In genomic region chr11:74018331-74019005, GRCh38 we compare ENCODE assay signal across 1 cellular context.
TF ChIP-seq lines count a peak whose summit lies in the region.

No MANE protein-coding gene starts in this region.

TF ChIP-seq in HepG2, 621 proteins besides CTCF, POLR2A, EP300 and RAD21 (continued from another document and continues in another):
- TF ChIP-seq TFDP2 (CRISPR knock-in tag; IDR thresholded peaks at IDR 0.05) (no peak), NFYB (CRISPR knock-in tag; IDR thresholded peaks at IDR 0.05) (no peak), HOXA9 (CRISPR knock-in tag; IDR thresholded peaks at IDR 0.05; ENCODE audit: borderline replicate concordance) (no peak), AKAP8 (CRISPR knock-in tag; IDR thresholded peaks at IDR 0.05) (no peak), ETS1 (CRISPR knock-in tag; IDR thresholded peaks at IDR 0.05) (no peak), ZNF670 (CRISPR knock-in tag; IDR thresholded peaks at IDR 0.05; ENCODE audit: borderline replicate concordance) (peak; percentile 82; the same call in 1 of the 2 replicates), SOX6 (IDR thresholded peaks at IDR 0.05) (no peak), SOX6 (CRISPR knock-in tag; IDR thresholded peaks at IDR 0.05) (peak; percentile 53), ZNF7 (CRISPR knock-in tag; IDR thresholded peaks at IDR 0.05) (no peak), XBP1 (CRISPR knock-in tag; IDR thresholded peaks at IDR 0.05) (no peak), ZNF766 (CRISPR knock-in tag; IDR thresholded peaks at IDR 0.05; ENCODE audit: borderline replicate concordance) (0 out of 2 replicates have a peak, but pooled peaks have one; percentile 30), FOXC1 (CRISPR knock-in tag; IDR thresholded peaks at IDR 0.05; ENCODE audit: borderline replicate concordance) (0 out of 2 replicates have a peak, but pooled peaks have one; percentile 48), ZNF780A (CRISPR knock-in tag; IDR thresholded peaks at IDR 0.05) (no peak), POLR2G (IDR thresholded peaks at IDR 0.05; ENCODE audit: low read depth, low read length) (peak; percentile 64; the same call in 1 of the 2 replicates), PRPF4 (IDR thresholded peaks at IDR 0.05; ENCODE audit: low read depth, low read length, poor library complexity, severe bottlenecking) (no peak), ISL2 (CRISPR knock-in tag; IDR thresholded peaks at IDR 0.05) (no peak; the same call in 1 of the 2 replicates), ZNF790 (CRISPR knock-in tag; IDR thresholded peaks at IDR 0.05; ENCODE audit: borderline replicate concordance) (no peak), ZKSCAN5 (CRISPR knock-in tag; IDR thresholded peaks at IDR 0.05) (no peak), ZBTB8A (CRISPR knock-in tag; IDR thresholded peaks at IDR 0.05; ENCODE audit: borderline replicate concordance, low read depth) (no peak), ZNF547 (CRISPR knock-in tag; IDR thresholded peaks at IDR 0.05) (no peak), ATRX (CRISPR knock-in tag; IDR thresholded peaks at IDR 0.05; ENCODE audit: borderline replicate concordance) (no peak), SMAD9 (CRISPR knock-in tag; IDR thresholded peaks at IDR 0.05) (no peak), CERS6 (CRISPR knock-in tag; IDR thresholded peaks at IDR 0.05) (no peak), ZNF782 (CRISPR knock-in tag; IDR thresholded peaks at IDR 0.05; ENCODE audit: borderline replicate concordance) (no peak), SIX1 (CRISPR knock-in tag; IDR thresholded peaks at IDR 0.05; ENCODE audit: borderline replicate concordance) (no peak), ZNF451 (CRISPR knock-in tag; IDR thresholded peaks at IDR 0.05) (no peak), KLF11 (CRISPR knock-in tag; IDR thresholded peaks at IDR 0.05) (no peak), ZNF282 (IDR thresholded peaks at IDR 0.05; ENCODE audit: partially characterized antibody) (no peak), TRIM24 (CRISPR knock-in tag; IDR thresholded peaks at IDR 0.05) (no peak), BORCS8-MEF2B (CRISPR knock-in tag; IDR thresholded peaks at IDR 0.05) (no peak), SAFB2 (CRISPR knock-in tag; IDR thresholded peaks at IDR 0.05; ENCODE audit: borderline replicate concordance, low read depth) (no peak; the same call in 1 of the 2 replicates), ZNF720 (CRISPR knock-in tag; IDR thresholded peaks at IDR 0.05) (no peak), NKX3-1 (CRISPR knock-in tag; IDR thresholded peaks at IDR 0.05) (no peak), HOXA3 (CRISPR knock-in tag; IDR thresholded peaks at IDR 0.05) (peak; percentile 59; the same call in 1 of the 2 replicates), ZNF10 (CRISPR knock-in tag; IDR thresholded peaks at IDR 0.05; ENCODE audit: borderline replicate concordance, low read depth) (no peak), HNF4G (IDR thresholded peaks at IDR 0.05; ENCODE audit: borderline replicate concordance, low read depth, low read length) (no peak), HNF4G (CRISPR knock-in tag; IDR thresholded peaks at IDR 0.05; ENCODE audit: borderline replicate concordance, low read depth) (peak; percentile 8; the same call in 1 of the 2 replicates), ZNF589 (CRISPR knock-in tag; conservative IDR thresholded peaks at IDR 0.05) (no peak), ZMYM4 (CRISPR knock-in tag; IDR thresholded peaks at IDR 0.05) (peak; percentile 43; the same call in 1 of the 2 replicates), ZNF850 (CRISPR knock-in tag; conservative IDR thresholded peaks at IDR 0.05) (no peak), TBX2 (CRISPR knock-in tag; IDR thresholded peaks at IDR 0.05; ENCODE audit: borderline replicate concordance) (peak; percentile 83), DPF2 (CRISPR knock-in tag; IDR thresholded peaks at IDR 0.05; ENCODE audit: borderline replicate concordance, low read depth) (no peak; the same call in 1 of the 2 replicates), NBN (conservative IDR thresholded peaks at IDR 0.05) (no peak), SNAI1 (CRISPR knock-in tag; IDR thresholded peaks at IDR 0.05; ENCODE audit: borderline replicate concordance) (no peak), POLR2AphosphoS5 (IDR thresholded peaks at IDR 0.05; ENCODE audit: low read depth, low read length) (peak; percentile 52), ZNF749 (CRISPR knock-in tag; IDR thresholded peaks at IDR 0.05; ENCODE audit: borderline replicate concordance) (no peak), ZBTB25 (CRISPR knock-in tag; IDR thresholded peaks at IDR 0.05) (no peak), ZBTB44 (CRISPR knock-in tag; IDR thresholded peaks at IDR 0.05) (no peak)
- TF ChIP-seq, protein P1, sequence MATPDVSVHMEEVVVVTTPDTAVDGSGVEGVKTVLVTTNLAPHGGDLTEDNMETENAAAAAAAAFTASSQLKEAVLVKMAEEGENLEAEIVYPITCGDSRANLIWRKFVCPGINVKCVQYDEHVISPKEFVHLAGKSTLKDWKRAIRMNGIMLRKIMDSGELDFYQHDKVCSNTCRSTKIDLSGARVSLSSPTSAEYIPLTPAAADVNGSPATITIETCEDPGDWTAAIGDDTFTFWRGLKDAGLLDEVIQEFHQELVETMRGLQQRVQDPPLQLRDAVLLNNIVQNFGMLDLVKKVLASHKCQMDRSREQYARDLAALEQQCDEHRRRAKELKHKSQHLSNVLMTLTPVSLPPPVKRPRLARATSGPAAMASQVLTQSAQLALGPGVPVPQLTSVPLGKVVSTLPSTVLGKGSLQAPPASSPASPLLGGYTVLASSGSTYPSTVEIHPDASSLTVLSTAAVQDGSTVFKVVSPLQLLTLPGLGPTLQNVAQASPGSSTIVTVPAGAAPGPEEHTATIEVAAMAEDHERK (CRISPR knock-in tag; IDR thresholded peaks at IDR 0.05; ENCODE audit: low read depth), result no peak
- TF ChIP-seq, protein P2, sequence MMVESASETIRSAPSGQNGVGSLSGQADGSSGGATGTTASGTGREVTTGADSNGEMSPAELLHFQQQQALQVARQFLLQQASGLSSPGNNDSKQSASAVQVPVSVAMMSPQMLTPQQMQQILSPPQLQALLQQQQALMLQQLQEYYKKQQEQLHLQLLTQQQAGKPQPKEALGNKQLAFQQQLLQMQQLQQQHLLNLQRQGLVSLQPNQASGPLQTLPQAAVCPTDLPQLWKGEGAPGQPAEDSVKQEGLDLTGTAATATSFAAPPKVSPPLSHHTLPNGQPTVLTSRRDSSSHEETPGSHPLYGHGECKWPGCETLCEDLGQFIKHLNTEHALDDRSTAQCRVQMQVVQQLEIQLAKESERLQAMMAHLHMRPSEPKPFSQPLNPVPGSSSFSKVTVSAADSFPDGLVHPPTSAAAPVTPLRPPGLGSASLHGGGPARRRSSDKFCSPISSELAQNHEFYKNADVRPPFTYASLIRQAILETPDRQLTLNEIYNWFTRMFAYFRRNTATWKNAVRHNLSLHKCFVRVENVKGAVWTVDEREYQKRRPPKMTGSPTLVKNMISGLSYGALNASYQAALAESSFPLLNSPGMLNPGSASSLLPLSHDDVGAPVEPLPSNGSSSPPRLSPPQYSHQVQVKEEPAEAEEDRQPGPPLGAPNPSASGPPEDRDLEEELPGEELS (CRISPR knock-in tag; IDR thresholded peaks at IDR 0.05), result peak; percentile 77
- TF ChIP-seq, protein P3, sequence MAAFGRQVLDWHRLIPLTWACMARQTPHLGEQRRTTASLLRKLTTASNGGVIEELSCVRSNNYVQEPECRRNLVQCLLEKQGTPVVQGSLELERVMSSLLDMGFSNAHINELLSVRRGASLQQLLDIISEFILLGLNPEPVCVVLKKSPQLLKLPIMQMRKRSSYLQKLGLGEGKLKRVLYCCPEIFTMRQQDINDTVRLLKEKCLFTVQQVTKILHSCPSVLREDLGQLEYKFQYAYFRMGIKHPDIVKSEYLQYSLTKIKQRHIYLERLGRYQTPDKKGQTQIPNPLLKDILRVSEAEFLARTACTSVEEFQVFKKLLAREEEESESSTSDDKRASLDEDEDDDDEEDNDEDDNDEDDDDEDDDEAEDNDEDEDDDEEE (CRISPR knock-in tag; IDR thresholded peaks at IDR 0.05), result 0 out of 2 replicates have a peak, but pooled peaks have one; percentile 19
- TF ChIP-seq, protein P4, sequence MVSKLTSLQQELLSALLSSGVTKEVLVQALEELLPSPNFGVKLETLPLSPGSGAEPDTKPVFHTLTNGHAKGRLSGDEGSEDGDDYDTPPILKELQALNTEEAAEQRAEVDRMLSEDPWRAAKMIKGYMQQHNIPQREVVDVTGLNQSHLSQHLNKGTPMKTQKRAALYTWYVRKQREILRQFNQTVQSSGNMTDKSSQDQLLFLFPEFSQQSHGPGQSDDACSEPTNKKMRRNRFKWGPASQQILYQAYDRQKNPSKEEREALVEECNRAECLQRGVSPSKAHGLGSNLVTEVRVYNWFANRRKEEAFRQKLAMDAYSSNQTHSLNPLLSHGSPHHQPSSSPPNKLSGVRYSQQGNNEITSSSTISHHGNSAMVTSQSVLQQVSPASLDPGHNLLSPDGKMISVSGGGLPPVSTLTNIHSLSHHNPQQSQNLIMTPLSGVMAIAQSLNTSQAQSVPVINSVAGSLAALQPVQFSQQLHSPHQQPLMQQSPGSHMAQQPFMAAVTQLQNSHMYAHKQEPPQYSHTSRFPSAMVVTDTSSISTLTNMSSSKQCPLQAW (CRISPR knock-in tag; IDR thresholded peaks at IDR 0.05), result peak; percentile 91
- TF ChIP-seq, protein P5, sequence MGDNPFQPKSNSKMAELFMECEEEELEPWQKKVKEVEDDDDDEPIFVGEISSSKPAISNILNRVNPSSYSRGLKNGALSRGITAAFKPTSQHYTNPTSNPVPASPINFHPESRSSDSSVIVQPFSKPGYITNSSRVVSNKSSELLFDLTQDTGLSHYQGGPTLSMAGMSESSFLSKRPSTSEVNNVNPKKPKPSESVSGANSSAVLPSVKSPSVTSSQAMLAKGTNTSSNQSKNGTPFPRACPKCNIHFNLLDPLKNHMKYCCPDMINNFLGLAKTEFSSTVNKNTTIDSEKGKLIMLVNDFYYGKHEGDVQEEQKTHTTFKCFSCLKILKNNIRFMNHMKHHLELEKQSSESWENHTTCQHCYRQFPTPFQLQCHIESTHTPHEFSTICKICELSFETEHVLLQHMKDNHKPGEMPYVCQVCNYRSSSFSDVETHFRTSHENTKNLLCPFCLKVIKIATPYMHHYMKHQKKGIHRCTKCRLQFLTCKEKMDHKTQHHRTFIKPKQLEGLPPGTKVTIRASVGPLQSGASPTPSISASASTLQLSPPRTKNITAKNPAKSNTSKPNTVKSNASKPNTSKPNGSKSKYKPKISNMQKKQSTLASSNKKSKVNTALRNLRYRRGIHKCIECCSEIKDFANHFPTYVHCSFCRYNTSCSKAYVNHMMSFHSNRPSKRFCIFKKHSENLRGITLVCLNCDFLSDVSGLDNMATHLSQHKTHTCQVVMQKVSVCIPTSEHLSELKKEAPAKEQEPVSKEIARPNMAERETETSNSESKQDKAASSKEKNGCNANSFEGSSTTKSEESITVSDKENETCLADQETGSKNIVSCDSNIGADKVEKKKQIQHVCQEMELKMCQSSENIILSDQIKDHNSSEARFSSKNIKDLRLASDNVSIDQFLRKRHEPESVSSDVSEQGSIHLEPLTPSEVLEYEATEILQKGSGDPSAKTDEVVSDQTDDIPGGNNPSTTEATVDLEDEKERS (CRISPR knock-in tag; IDR thresholded peaks at IDR 0.05), result peak; percentile 53; the same call in 1 of the 2 replicates
